In the genomic region with DNA sequence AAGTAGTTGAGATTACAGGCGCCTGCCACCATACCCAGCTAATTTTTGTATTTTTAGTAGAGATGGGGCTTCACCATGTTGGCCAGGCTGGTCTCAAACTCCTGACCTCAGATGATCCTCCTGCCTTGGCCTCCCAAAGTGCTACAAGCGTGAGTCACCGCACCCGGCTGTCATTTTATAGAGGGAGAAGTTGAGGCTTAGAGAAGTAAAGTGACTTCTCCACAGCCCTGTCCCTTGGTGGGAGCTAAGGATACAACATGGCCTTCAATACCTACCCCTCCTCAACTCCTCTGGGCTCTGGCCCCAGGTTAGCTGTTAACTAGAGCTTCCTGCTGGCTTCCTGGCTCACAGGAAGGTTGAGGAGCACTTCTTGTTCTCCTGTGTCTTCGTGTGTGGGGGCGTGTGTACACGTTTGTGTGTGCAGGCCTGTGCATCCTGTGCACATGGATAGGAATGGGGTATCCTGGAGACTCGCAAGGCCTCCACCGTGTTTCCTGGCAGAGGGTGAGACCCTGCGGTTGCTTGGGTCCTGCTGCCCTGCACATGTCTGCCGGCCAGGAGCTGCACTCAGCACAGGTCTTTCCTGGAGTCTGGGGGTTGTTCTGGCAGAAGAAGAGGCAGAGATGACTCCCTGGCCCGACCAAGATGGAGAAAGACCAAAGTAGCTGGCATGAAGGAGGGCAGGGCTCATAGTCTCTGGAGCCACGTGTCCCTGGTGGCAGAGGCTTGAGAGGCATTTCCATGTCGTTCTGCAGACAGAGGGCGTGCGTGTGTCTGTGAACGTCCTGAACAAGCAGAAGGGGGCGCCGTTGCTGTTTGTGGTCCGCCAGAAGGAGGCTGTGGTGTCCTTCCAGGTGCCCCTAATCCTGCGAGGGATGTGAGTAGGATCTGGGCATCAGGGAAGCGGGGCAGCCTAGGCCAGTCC, we compare ENCODE assay signal across 8 cellular contexts. TPM values are rescaled to one million over a fixed set of nuclear protein-coding genes. Genes with fewer than 3 reads are reported as not detected.
A peak's percentile ranks its signal among the peaks of the same experiment; 100 is the strongest.
DNase-seq lines count a peak whose midpoint lies in the region; ATAC-seq and TF ChIP-seq lines count a peak whose summit lies in the region.

No MANE protein-coding gene starts in this region.

- H3K27ac Mint-ChIP-seq in mesothelial cell of epicardium = no peak overlapping the region

- H3K9me3 Mint-ChIP-seq in mesothelial cell of epicardium = no peaks in the 10 kb centered on the region

- ATAC-seq in GM19324 (IDR thresholded peaks at IDR 0.05; ENCODE audit: low FRiP score, unreplicated experiment) = no peak

- no peaks in the 10 kb centered on the region for H3K27me3 Mint-ChIP-seq in mesothelial cell of epicardium (ENCODE audit: low read depth)

- peaks cover 34% of the 10 kb centered on the region for H3K4me1 Mint-ChIP-seq in mesothelial cell of epicardium

- peak overlapping the region; percentile 91 for H3K4me3 Mint-ChIP-seq in mesothelial cell of epicardium

- peaks cover 3% of the 10 kb centered on the region for H3K36me3 Mint-ChIP-seq in mesothelial cell of epicardium

- no peak for TF ChIP-seq CTCF in mesothelial cell of epicardium (IDR thresholded peaks at IDR 0.05; ENCODE audit: unreplicated experiment)

- DNase-seq in NCI-H748 (lab: John Stamatoyannopoulos, UW; ENCODE audit: unreplicated experiment) (peak; percentile 43), NCI-H748 treated with DMSO at 0.1 percent for 48 hours (lab: John Stamatoyannopoulos, UW) (no peak), NCI-H1694 (lab: John Stamatoyannopoulos, UW) (peak; percentile 24), mesothelial cell of epicardium (ENCODE audit: low spot score in 2 of 2, unreplicated experiment in 2 of 2) (peak in 1 of 2 experiments; percentile 48)
- DNase-seq in activated CD4-positive, alpha-beta T cell treated with anti-CD3 and anti-CD28 coated beads, Interleukin-2, amount 50 U/mL, for 4 hours = peak; percentile 45 to 51
- DNase-seq in effector CD4-positive, alpha-beta T cell = peak; percentile 42
- DNase-seq in stimulated activated CD8-positive, alpha-beta memory T cell treated with anti-CD3 and anti-CD28 coated beads, Interleukin-4, amount 100 ng/mL, for 24 hours (ENCODE audit: low read depth) = peak; percentile 15

RNA-seq across cellular contexts. Expression of a gene that starts 2.4 kb away (rescaled TPM):
- 37.6 to 41.7 TPM (median 39.4 TPM) in 3 replicates for total RNA-seq in mesothelial cell of epicardium

RNA-seq across cellular contexts. Expression of a gene that starts 18.2 kb away (rescaled TPM):
- total RNA-seq in mesothelial cell of epicardium = 192 to 206 TPM (median 197 TPM) in 3 replicates

RNA-seq across cellular contexts. Expression of a gene that starts 36.8 kb away (rescaled TPM):
- total RNA-seq in mesothelial cell of epicardium = 95.0 to 98.6 TPM (median 97.3 TPM) in 3 replicates

RNA-seq across cellular contexts. Expression of a gene that starts 51.0 kb away (rescaled TPM):
- total RNA-seq in mesothelial cell of epicardium = 57.0 to 66.0 TPM (median 64.4 TPM) in 3 replicates

RNA-seq across cellular contexts. Expression of a gene that starts 51.5 kb away (rescaled TPM):
- total RNA-seq in mesothelial cell of epicardium = 39.5 to 44.8 TPM (median 39.9 TPM) in 3 replicates
